In genomic region chr9:77785341-77785740, GRCh38 we compare ENCODE assay signal across 17 cellular contexts.
DNase-seq lines count a peak whose midpoint lies in the region; ATAC-seq and TF ChIP-seq lines count a peak whose summit lies in the region.
"Had no signal": no experiment of that assay in that cellular context is flagged by ENCODE, and none has a peak within 500 bp of the region (broad histone marks: within the 10 kb centered on the region; RNA-seq: fewer than 3 reads in every experiment).

No MANE protein-coding gene starts in this region.

- intact Hi-C loops in PC-3 (cut with micrococcal nuclease) = no loop called here

- H3F3A ChIP-seq in SK-N-SH (replicated peaks; ENCODE audit: insufficient read depth) = peaks cover 4% of the 10 kb centered on the region
- H3F3A ChIP-seq in PC-3 (ENCODE audit: low read length, unreplicated experiment) = no peaks in the 10 kb centered on the region

- no peak for TF ChIP-seq EP300 in SK-N-SH (IDR thresholded peaks at IDR 0.05; ENCODE audit: borderline replicate concordance in 1 of 2, low read depth in 1 of 2, low read length in 1 of 2)

- H4K20me1 ChIP-seq in SK-N-SH (ENCODE audit: insufficient read depth) = peaks cover 3% of the 10 kb centered on the region; the same call in 1 of the 2 replicates
- H4K20me1 ChIP-seq in PC-3 (ENCODE audit: low read length) = no peaks in the 10 kb centered on the region

- H3K36me3 ChIP-seq in SK-N-SH (replicated peaks in 1 of 2; ENCODE audit: control insufficient read depth in 1 of 2, insufficient read depth in 2 of 2, low read length in 1 of 2) (peaks cover 22 to 38% of the 10 kb centered on the region in 2 experiments), PC-3 (ENCODE audit: low read depth, low read length) (no peaks in the 10 kb centered on the region)
- H3K36me3 ChIP-seq: BE2C had no signal

- 66% methylated on average over 2 of the region's 2 CpGs for WGBS in SK-N-SH (ENCODE audit: low lambda C conversion rate)

- no TSS peak for BruUV-seq in PC-3 (replicated peaks; lab: Mats Ljungman, UMichigan)

- H3K4me1 ChIP-seq in SK-N-SH (ENCODE audit: control insufficient read depth in 1 of 2, insufficient read depth in 2 of 2, low read depth in 1 of 2, low read length in 1 of 2) (peaks cover 0 to 2% of the 10 kb centered on the region in 2 experiments; a peak in 2 of 4 replicates), PC-3 (ENCODE audit: insufficient read depth, low read length) (no peaks in the 10 kb centered on the region)

- peak; percentile 37 for DNase-seq in SK-N-SH
- DNase-seq in NCI-H1694 treated with DMSO at 0.1 percent for 48 hours (lab: John Stamatoyannopoulos, UW) = peak; percentile 36
- no peak for DNase-seq in PC-3
- no peak for DNase-seq in T1000 (lab: John Stamatoyannopoulos, UW)
- no peak for DNase-seq in NCI-H774 (lab: John Stamatoyannopoulos, UW)
- DNase-seq: ACHN; BE2C; C1 segment of cervical spinal cord; CD4-positive, CD25-positive, alpha-beta regulatory T cell; CD8-positive, alpha-beta memory T cell; COR-L47; DMS79 treated with DMSO at 0.1 percent for 48 hours; GF-D8; GOT3; H9; IMR-90 had no signal

- CTCF ChIA-PET in SK-N-SH (lab: Yijun Ruan, JAX) (interaction anchor here (0.6 to 2.2 kb wide), 3 partner anchors 34 to 575 kb away, joined by 3 to 6 read pairs (median 3); no protein-coding TSS in a partner anchor), PC-3 (lab: Charles Lee) (interaction anchor here (0.6 kb wide), 1 partner anchor 166 kb away, joined by 3 read pairs; no protein-coding TSS in a partner anchor)

- POLR2A ChIA-PET in SK-N-SH (lab: Yijun Ruan, JAX) = no interaction called here
- POLR2A ChIA-PET in PC-3 (lab: Charles Lee; ENCODE audit: unreplicated experiment) = no interaction called here

- H3K4me3 ChIP-seq in SK-N-SH (ENCODE audit: low read depth in 2 of 2, low read length in 1 of 2) = no peak overlapping the region
- no peak overlapping the region for H3K4me3 ChIP-seq in PC-3 (ENCODE audit: low read length)

- H3K9ac ChIP-seq in SK-N-SH (no peak overlapping the region), PC-3 (ENCODE audit: low read length) (no peak overlapping the region)

- peak; percentile 40 for TF ChIP-seq RAD21 in SK-N-SH (IDR thresholded peaks at IDR 0.05; ENCODE audit: low read length)

- H3K27me3 ChIP-seq in SK-N-SH (ENCODE audit: insufficient read depth) (no peaks in the 10 kb centered on the region), PC-3 (ENCODE audit: low read length) (no peaks in the 10 kb centered on the region)
- H3K27me3 ChIP-seq: BE2C had no signal

- H3K9me2 ChIP-seq in SK-N-SH (no peaks in the 10 kb centered on the region), PC-3 (replicated peaks; ENCODE audit: low read length) (no peaks in the 10 kb centered on the region)

- H3K27ac ChIP-seq in SK-N-SH (ENCODE audit: low read depth in 2 of 2, low read length in 1 of 2) = peak overlapping the region in 1 of 2 experiments; percentile 48; a peak in 1 of 4 replicates
- H3K27ac ChIP-seq in PC-3 (ENCODE audit: low read length) = no peak overlapping the region

- no peak overlapping the region for H3K4me2 ChIP-seq in SK-N-SH
- H3K4me2 ChIP-seq in PC-3 (ENCODE audit: low read length) = no peak overlapping the region

- H3K79me2 ChIP-seq in SK-N-SH (ENCODE audit: insufficient read depth) = no peaks in the 10 kb centered on the region; the same call in 1 of the 2 replicates
- no peaks in the 10 kb centered on the region for H3K79me2 ChIP-seq in PC-3 (ENCODE audit: low read length)

- no peaks in the 10 kb centered on the region for H3K9me3 ChIP-seq in SK-N-SH
- no peaks in the 10 kb centered on the region for H3K9me3 ChIP-seq in PC-3 (ENCODE audit: low read length)
- H3K9me3 ChIP-seq: BE2C had no signal

- ATAC-seq in SK-N-SH treated with all-trans-retinoic acid at 6 μM for 48 hours (no peak), PC-3 (0 out of 2 replicates have a peak, but pooled peaks have one; percentile 35)

- H2AFZ ChIP-seq in SK-N-SH (ENCODE audit: low read depth) (no peak overlapping the region), PC-3 (ENCODE audit: low read length) (no peak overlapping the region)

- TF ChIP-seq CTCF in SK-N-SH (IDR thresholded peaks at IDR 0.05) (no peak), PC-3 (conservative IDR thresholded peaks at IDR 0.05; ENCODE audit: low read depth, low read length) (no peak)

TF ChIP-seq in SK-N-SH, 30 proteins besides CTCF, POLR2A, EP300 and RAD21:
- TF ChIP-seq SIN3A (IDR thresholded peaks at IDR 0.05; ENCODE audit: borderline replicate concordance, low read depth, low read length) (no peak), GATA2 (CRISPR knock-in tag; IDR thresholded peaks at IDR 0.05) (peak; percentile 61), GABPA (IDR thresholded peaks at IDR 0.05; ENCODE audit: low read depth) (no peak)

TF ChIP-seq in SK-N-SH treated with all-trans-retinoic acid at 6 μM for 48 hours, 23 proteins besides CTCF, POLR2A, EP300 and RAD21:
- TF ChIP-seq CSRNP3 (CRISPR knock-in tag; IDR thresholded peaks at IDR 0.05) (no peak), OSR1 (CRISPR knock-in tag; IDR thresholded peaks at IDR 0.05) (no peak), PPARA (CRISPR knock-in tag; IDR thresholded peaks at IDR 0.05; ENCODE audit: borderline replicate concordance) (no peak), GLIS3 (CRISPR knock-in tag; IDR thresholded peaks at IDR 0.05) (no peak), CREB5 (CRISPR knock-in tag; IDR thresholded peaks at IDR 0.05; ENCODE audit: low read depth) (no peak), RARB (CRISPR knock-in tag; IDR thresholded peaks at IDR 0.05) (no peak), ZFP30 (CRISPR knock-in tag; IDR thresholded peaks at IDR 0.05) (no peak), ZNF8 (CRISPR knock-in tag; IDR thresholded peaks at IDR 0.05) (no peak), ARNTL (CRISPR knock-in tag; IDR thresholded peaks at IDR 0.05; ENCODE audit: borderline replicate concordance, low read depth) (no peak), ZFP3 (CRISPR knock-in tag; IDR thresholded peaks at IDR 0.05) (no peak)
- TF ChIP-seq, protein P1, sequence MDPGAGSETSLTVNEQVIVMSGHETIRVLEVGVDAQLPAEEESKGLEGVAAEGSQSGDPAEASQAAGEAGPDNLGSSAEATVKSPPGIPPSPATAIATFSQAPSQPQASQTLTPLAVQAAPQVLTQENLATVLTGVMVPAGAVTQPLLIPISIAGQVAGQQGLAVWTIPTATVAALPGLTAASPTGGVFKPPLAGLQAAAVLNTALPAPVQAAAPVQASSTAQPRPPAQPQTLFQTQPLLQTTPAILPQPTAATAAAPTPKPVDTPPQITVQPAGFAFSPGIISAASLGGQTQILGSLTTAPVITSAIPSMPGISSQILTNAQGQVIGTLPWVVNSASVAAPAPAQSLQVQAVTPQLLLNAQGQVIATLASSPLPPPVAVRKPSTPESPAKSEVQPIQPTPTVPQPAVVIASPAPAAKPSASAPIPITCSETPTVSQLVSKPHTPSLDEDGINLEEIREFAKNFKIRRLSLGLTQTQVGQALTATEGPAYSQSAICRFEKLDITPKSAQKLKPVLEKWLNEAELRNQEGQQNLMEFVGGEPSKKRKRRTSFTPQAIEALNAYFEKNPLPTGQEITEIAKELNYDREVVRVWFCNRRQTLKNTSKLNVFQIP (CRISPR knock-in tag; IDR thresholded peaks at IDR 0.05; ENCODE audit: borderline replicate concordance, low read depth) = no peak

Comparison
In these comparisons a context has a peak if more than half of its experiments do, and no peak if none do; other contexts are left out.
1. DNase-seq: peak in SK-N-SH (single experiment) and NCI-H1694 treated with DMSO at 0.1 percent for 48 hours (single experiment); none in PC-3 (single experiment), T1000 (single experiment) and NCI-H774 (single experiment).